In genomic region chr4:13642576-13642975, GRCh38 we compare ENCODE assay signal across 11 cellular contexts. TPM values are rescaled to one million over a fixed set of nuclear protein-coding genes. Genes with fewer than 3 reads are reported as not detected.
DNase-seq lines count a peak whose midpoint lies in the region; TF ChIP-seq lines count a peak whose summit lies in the region.
"Had no signal": no experiment of that assay in that cellular context is flagged by ENCODE, and none has a peak within 500 bp of the region (broad histone marks: within the 10 kb centered on the region; RNA-seq: fewer than 3 reads in every experiment).

No MANE protein-coding gene starts in this region.

- H3K4me3 Mint-ChIP-seq in chondrocyte (ENCODE audit: unreplicated experiment), result peak overlapping the region; percentile 23

- peaks cover 20% of the 10 kb centered on the region for H3K27me3 Mint-ChIP-seq in chondrocyte (ENCODE audit: low read depth)

- H3K27ac Mint-ChIP-seq in chondrocyte (ENCODE audit: unreplicated experiment), result peak overlapping the region; percentile 42

- peak; percentile 37 for DNase-seq in AG10803 (ENCODE audit: low read depth)
- DNase-seq in M059J (ENCODE audit: low read depth), result peak; percentile 61
- no peak for DNase-seq in chondrocyte (ENCODE audit: low spot score)
- peak; percentile 78 for DNase-seq in medulla oblongata (ENCODE audit: extremely low spot score)
- DNase-seq in UCSD-AML1 (lab: John Stamatoyannopoulos, UW; ENCODE audit: unreplicated experiment), result no peak
- DNase-seq in stimulated activated CD4-positive, alpha-beta T cell treated with anti-CD3 and anti-CD28 coated beads, Interleukin-4, amount 100 ng/mL, for 4 hours, result no peak
- DNase-seq in T-helper 2 cell, result no peak
- DNase-seq in ureter (ENCODE audit: low spot score), result no peak
- DNase-seq: activated CD4-positive, alpha-beta T cell treated with anti-CD3 and anti-CD28 coated beads, Interleukin-2, amount 50 U/mL, for 4 hours; activated gamma-delta T cell treated with Interleukin-2 at 50 U/mL for 16 hours; small intestine had no signal

- no peak for TF ChIP-seq CTCF in AG10803 (conservative IDR thresholded peaks at IDR 0.05; ENCODE audit: low read length)
- no peak for TF ChIP-seq CTCF in chondrocyte (IDR thresholded peaks at IDR 0.05)

- no peaks in the 10 kb centered on the region for H3K9me3 Mint-ChIP-seq in chondrocyte (ENCODE audit: low read depth)

- no peak overlapping the region for H3K4me3 ChIP-seq in AG10803 (ENCODE audit: low read length)

- peaks cover 24% of the 10 kb centered on the region for H3K4me1 Mint-ChIP-seq in chondrocyte (ENCODE audit: low read depth)

- peaks cover 1% of the 10 kb centered on the region for H3K36me3 Mint-ChIP-seq in chondrocyte (ENCODE audit: low read depth)

RNA-seq across cellular contexts. Expression of gene BOD1L1, which starts 15.1 kb away (rescaled TPM):
- 8.3 and 15.1 TPM in 2 replicates for total RNA-seq in M059J (2014; rRNA removed; shearing (Covaris generic))
- total RNA-seq in chondrocyte, result 31.7 to 35.8 TPM (median 35.0 TPM) in 3 replicates
- total RNA-seq in ureter, result 46.3 TPM

Comparison
In these comparisons a context has a peak if more than half of its experiments do, and no peak if none do; other contexts are left out.
1. DNase-seq: peak in AG10803 (single experiment), M059J (single experiment) and medulla oblongata (single experiment); none in chondrocyte (single experiment), UCSD-AML1 (single experiment), stimulated activated CD4-positive, alpha-beta T cell treated with anti-CD3 and anti-CD28 coated beads, Interleukin-4, amount 100 ng/mL, for 4 hours (0 of 2), T-helper 2 cell (0 of 5) and ureter (single experiment).